20 cellular contexts compared by ENCODE assay signal in the genomic region with DNA sequence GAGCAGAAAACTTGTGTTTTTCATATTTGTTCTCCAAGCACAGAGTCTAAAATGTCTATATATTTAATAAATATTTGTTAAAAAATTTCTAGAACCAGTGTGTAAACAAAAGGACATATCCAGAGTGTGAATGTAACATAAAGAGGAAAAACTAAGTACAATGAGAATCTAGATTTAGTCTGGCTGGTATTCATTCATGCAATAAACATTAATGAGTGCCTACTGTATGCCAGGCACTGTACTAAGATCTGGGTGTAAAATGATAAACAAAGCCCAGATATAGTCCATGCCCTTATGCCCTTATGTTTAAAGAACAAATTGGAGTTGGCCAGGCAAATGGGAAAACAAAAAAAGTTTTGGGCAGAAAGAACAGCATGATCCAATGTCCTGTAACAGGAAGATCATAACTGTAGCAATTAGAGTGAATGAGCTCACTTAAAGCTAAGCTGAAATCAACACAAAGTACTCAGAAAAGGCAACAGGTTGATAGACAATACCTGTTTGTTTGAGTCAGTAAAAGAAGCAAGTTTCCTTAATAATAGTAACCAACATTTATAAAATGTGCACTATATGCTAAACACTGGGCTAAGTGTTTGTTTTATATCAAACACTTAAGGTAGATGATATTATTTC. TPM values are rescaled to one million over a fixed set of nuclear protein-coding genes. Genes with fewer than 3 reads are reported as not detected.
DNase-seq lines count a peak whose midpoint lies in the region; ATAC-seq and TF ChIP-seq lines count a peak whose summit lies in the region.
"Had no signal": no experiment of that assay in that cellular context is flagged by ENCODE, and none has a peak within 500 bp of the region (broad histone marks: within the 10 kb centered on the region; RNA-seq: fewer than 3 reads in every experiment).

No MANE protein-coding gene starts in this region.

- H3K27me3 ChIP-seq in neural progenitor cell (no peaks in the 10 kb centered on the region), foreskin keratinocyte (no peaks in the 10 kb centered on the region)

- H3K4me1 Mint-ChIP-seq in activated CD4-positive, alpha-beta T cell treated with anti-CD3 and anti-CD28 coated beads for 36 hours: peaks cover 15% of the 10 kb centered on the region
- H3K4me1 Mint-ChIP-seq in central memory CD8-positive, alpha-beta T cell: peaks cover 8% of the 10 kb centered on the region
- H3K4me1 Mint-ChIP-seq in neural progenitor cell: no peaks in the 10 kb centered on the region

- peak overlapping the region; percentile 35 for H3K4me3 Mint-ChIP-seq in activated CD4-positive, alpha-beta T cell treated with anti-CD3 and anti-CD28 coated beads for 36 hours
- peak overlapping the region; percentile 90 for H3K4me3 Mint-ChIP-seq in central memory CD8-positive, alpha-beta T cell
- H3K4me3 Mint-ChIP-seq in neural progenitor cell: peak overlapping the region; percentile 64

- TF ChIP-seq CTCF in HEK293 (tag by site-specific recombination; IDR thresholded peaks at IDR 0.05) (no peak), neural progenitor cell (IDR thresholded peaks at IDR 0.05) (no peak), foreskin keratinocyte (conservative IDR thresholded peaks at IDR 0.05) (no peak)

- no peak for ATAC-seq in activated CD4-positive, alpha-beta T cell treated with anti-CD3 and anti-CD28 coated beads for 36 hours
- ATAC-seq in central memory CD8-positive, alpha-beta T cell (replicated peaks; ENCODE audit: extremely low read depth, poor library complexity, severe bottlenecking): no peak
- no peak for ATAC-seq in GM18909 (IDR thresholded peaks at IDR 0.05; ENCODE audit: poor library complexity, unreplicated experiment)
- ATAC-seq in foreskin keratinocyte: no peak
- ATAC-seq: PC-3 had no signal

- H3F3A ChIP-seq in neural progenitor cell (ENCODE audit: low read depth): no peaks in the 10 kb centered on the region

- H2AFZ ChIP-seq in neural progenitor cell (replicated peaks): no peak overlapping the region

- no peak overlapping the region for H3K27ac Mint-ChIP-seq in activated CD4-positive, alpha-beta T cell treated with anti-CD3 and anti-CD28 coated beads for 36 hours
- peak overlapping the region; percentile 87 for H3K27ac Mint-ChIP-seq in central memory CD8-positive, alpha-beta T cell (ENCODE audit: low read depth)
- no peak overlapping the region for H3K27ac Mint-ChIP-seq in neural progenitor cell

- H3K9me3 ChIP-seq in HEK293 (ENCODE audit: control insufficient read depth, insufficient read depth, low read depth, low read length) (no peaks in the 10 kb centered on the region; the same call in 1 of the 2 replicates), neural progenitor cell (ENCODE audit: low read depth) (no peaks in the 10 kb centered on the region)

- H3K27ac ChIP-seq in HEK293 (ENCODE audit: extremely low read depth, low read depth, low read length): no peak overlapping the region
- H3K27ac ChIP-seq in neural progenitor cell: no peak overlapping the region
- H3K27ac ChIP-seq in foreskin keratinocyte: no peak overlapping the region
- H3K27ac ChIP-seq: KMS-11, RWPE1 had no signal

- no peak overlapping the region for H3K4me2 ChIP-seq in neural progenitor cell

- intact Hi-C loops in activated CD4-positive, alpha-beta T cell treated with anti-CD3 and anti-CD28 coated beads for 36 hours (cut with DNase I, micrococcal nuclease): loop anchor here in 1 of 2 experiments (5.0 kb wide), 1 partner anchor 397 kb away; a partner anchor contains a TSS

- H3K36me3 Mint-ChIP-seq in activated CD4-positive, alpha-beta T cell treated with anti-CD3 and anti-CD28 coated beads for 36 hours (ENCODE audit: low read depth): peaks cover 3% of the 10 kb centered on the region
- peaks cover 2% of the 10 kb centered on the region for H3K36me3 Mint-ChIP-seq in central memory CD8-positive, alpha-beta T cell (ENCODE audit: insufficient read depth)
- H3K36me3 Mint-ChIP-seq in neural progenitor cell: peaks cover 5% of the 10 kb centered on the region

- no peaks in the 10 kb centered on the region for H3K27me3 Mint-ChIP-seq in activated CD4-positive, alpha-beta T cell treated with anti-CD3 and anti-CD28 coated beads for 36 hours
- H3K27me3 Mint-ChIP-seq in central memory CD8-positive, alpha-beta T cell: no peaks in the 10 kb centered on the region
- no peaks in the 10 kb centered on the region for H3K27me3 Mint-ChIP-seq in neural progenitor cell (ENCODE audit: insufficient read depth, low read depth)

- H4K20me1 ChIP-seq in neural progenitor cell (ENCODE audit: low read depth): no peaks in the 10 kb centered on the region

- DNase-seq in activated CD4-positive, alpha-beta T cell treated with anti-CD3 and anti-CD28 coated beads for 36 hours: no peak
- DNase-seq in activated CD4-positive, alpha-beta T cell treated with anti-CD3 and anti-CD28 coated beads, Interleukin-2, amount 50 U/mL, for 4 hours: no peak
- DNase-seq in central memory CD8-positive, alpha-beta T cell (ENCODE audit: low spot score in 2 of 2): no peak
- no peak for DNase-seq in neural progenitor cell (ENCODE audit: low spot score)
- DNase-seq in foreskin keratinocyte: no peak
- DNase-seq in putamen (ENCODE audit: low spot score): no peak
- DNase-seq: 8988T, DMS 273 treated with DMSO at 0.1 percent for 48 hours, DND-41, H7, MV-4-11, NCI-H1694 treated with DMSO at 0.1 percent for 48 hours, NCI-H226, NCI-H524, NCI-H82, PC-3 had no signal

- H3K4me1 ChIP-seq in HEK293 (ENCODE audit: control insufficient read depth, insufficient read depth, low read length): no peaks in the 10 kb centered on the region
- H3K4me1 ChIP-seq in neural progenitor cell: peaks cover 5% of the 10 kb centered on the region
- H3K4me1 ChIP-seq in foreskin keratinocyte: no peaks in the 10 kb centered on the region

- H3K9me3 Mint-ChIP-seq in activated CD4-positive, alpha-beta T cell treated with anti-CD3 and anti-CD28 coated beads for 36 hours (ENCODE audit: low read depth): no peaks in the 10 kb centered on the region
- no peaks in the 10 kb centered on the region for H3K9me3 Mint-ChIP-seq in central memory CD8-positive, alpha-beta T cell
- peaks cover 6% of the 10 kb centered on the region for H3K9me3 Mint-ChIP-seq in neural progenitor cell

- no peak overlapping the region for H3K9ac ChIP-seq in neural progenitor cell
- H3K9ac ChIP-seq: KMS-11 had no signal

- H3K79me2 ChIP-seq in neural progenitor cell (ENCODE audit: low read depth): peaks cover 23% of the 10 kb centered on the region

- CTCF ChIA-PET in activated CD4-positive, alpha-beta T cell treated with anti-CD3 and anti-CD28 coated beads for 36 hours (lab: Charles Lee): no interaction called here
- CTCF ChIA-PET in HEK293 (lab: Yijun Ruan, JAX): no interaction called here

- POLR2A ChIA-PET in activated CD4-positive, alpha-beta T cell treated with anti-CD3 and anti-CD28 coated beads for 36 hours (lab: Charles Lee): no interaction called here
- POLR2A ChIA-PET in HEK293 (lab: Yijun Ruan, JAX): no interaction called here

- H3K4me3 ChIP-seq in HEK293 (ENCODE audit: low read depth, low read length) (no peak overlapping the region), neural progenitor cell (no peak overlapping the region)

- H3K36me3 ChIP-seq in HEK293 (ENCODE audit: control insufficient read depth in 2 of 2, insufficient read depth in 1 of 2, low read length in 2 of 2) (no peaks in the 10 kb centered on the region; a peak in 1 of 3 replicates), neural progenitor cell (peaks cover 8% of the 10 kb centered on the region)

TF ChIP-seq in HEK293, 187 proteins besides CTCF, POLR2A, EP300 and RAD21:
- peak; percentile 78 for TF ChIP-seq SCRT2 (tag by site-specific recombination; IDR thresholded peaks at IDR 0.05)
- TF ChIP-seq ZNF48 (tag by site-specific recombination; IDR thresholded peaks at IDR 0.05): no peak
- TF ChIP-seq SCRT1 (tag by site-specific recombination; IDR thresholded peaks at IDR 0.05; ENCODE audit: borderline replicate concordance): peak; percentile 61; the same call in 1 of the 2 replicates
TF ChIP-seq in HEK293: peak in this region for 2.

RNA-seq across cellular contexts. Expression of a gene that starts 1.3 kb away (rescaled TPM):
- total RNA-seq in activated CD4-positive, alpha-beta T cell treated with anti-CD3 and anti-CD28 coated beads for 36 hours: 10 to 100 TPM; 13.3 to 16.5 TPM
- total RNA-seq in neural progenitor cell (ENCODE audit: low replicate concordance) (18.6 and 27.6 TPM in 2 replicates), foreskin keratinocyte (9.8 and 10.2 TPM in 2 replicates)
- 6.7 TPM in 2 replicates for polyA plus RNA-seq in foreskin keratinocyte
- total RNA-seq: PC-3 had no signal

RNA-seq across cellular contexts. Expression of a gene that starts 1.7 kb away (rescaled TPM):
- total RNA-seq in activated CD4-positive, alpha-beta T cell treated with anti-CD3 and anti-CD28 coated beads for 36 hours: under 1 TPM; 0.16 to 0.27 TPM
- 1.1 and 1.7 TPM in 2 replicates for total RNA-seq in neural progenitor cell (ENCODE audit: low replicate concordance)
- total RNA-seq in foreskin keratinocyte: 0.07 and 0.10 TPM in 2 replicates
- polyA plus RNA-seq in foreskin keratinocyte: 0.04 and 0.08 TPM in 2 replicates
- total RNA-seq: PC-3 had no signal

Comparison
In these comparisons a context has a peak if more than half of its experiments do, and no peak if none do; other contexts are left out.
1. H3K4me3 Mint-ChIP-seq: peak in every context shown above with its lines; median percentile 90 in central memory CD8-positive, alpha-beta T cell; 64 in neural progenitor cell; 35 in activated CD4-positive, alpha-beta T cell treated with anti-CD3 and anti-CD28 coated beads for 36 hours.